8 cellular contexts compared by ENCODE assay signal in the genomic region with DNA sequence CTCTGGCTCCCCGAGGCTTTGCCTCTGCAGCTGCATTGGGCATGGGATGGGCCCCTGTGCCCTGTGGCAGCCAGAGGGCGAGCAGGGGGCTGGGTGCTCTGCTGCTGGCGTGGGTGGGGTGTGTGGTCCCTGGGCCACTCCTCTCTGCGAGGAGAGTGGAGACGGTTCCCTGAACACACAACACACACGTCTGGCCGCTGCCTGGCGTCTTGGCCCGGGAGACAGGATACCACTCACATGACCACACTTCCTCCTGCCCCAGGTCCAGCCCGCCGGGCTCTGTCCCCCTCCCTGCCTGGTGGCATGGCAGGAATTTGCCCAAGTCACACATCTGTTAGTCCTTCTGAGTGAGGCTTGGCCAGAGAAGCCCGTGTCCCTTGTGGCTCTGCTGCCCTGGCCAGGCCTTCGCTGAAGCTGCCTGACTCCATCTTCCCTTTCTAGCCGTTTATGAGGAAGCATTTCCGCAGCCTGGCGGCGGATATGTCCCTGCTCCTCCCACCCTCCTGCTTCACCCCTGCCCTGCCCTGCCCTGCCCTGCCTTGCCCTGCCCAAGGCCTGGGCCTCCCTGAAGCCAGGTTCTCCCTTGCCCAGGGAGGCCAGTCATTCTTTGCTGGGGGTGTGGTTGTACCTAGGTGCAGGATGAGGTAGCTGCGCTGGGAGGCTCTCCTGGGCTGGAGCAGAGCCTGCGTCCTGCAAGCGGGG. TPM values are rescaled to one million over a fixed set of nuclear protein-coding genes. Genes with fewer than 3 reads are reported as not detected.
DNase-seq lines count a peak whose midpoint lies in the region; ATAC-seq, FAIRE-seq and TF ChIP-seq lines count a peak whose summit lies in the region.

No MANE protein-coding gene starts in this region.

- no peaks in the 10 kb centered on the region for H3K27me3 ChIP-seq in brain microvascular endothelial cell (replicated peaks)
- no peaks in the 10 kb centered on the region for H3K27me3 ChIP-seq in kidney epithelial cell (ENCODE audit: control insufficient read depth, insufficient read depth, low read length)

- H3K36me3 ChIP-seq in brain microvascular endothelial cell (replicated peaks) (peaks cover 29% of the 10 kb centered on the region), kidney epithelial cell (ENCODE audit: control insufficient read depth, insufficient read depth, low read length) (peaks cover 1% of the 10 kb centered on the region)

- no peak for TF ChIP-seq POLR2A in A549 (IDR thresholded peaks at IDR 0.05; ENCODE audit: low read length)

- peaks cover 64% of the 10 kb centered on the region for H3K4me1 ChIP-seq in A549

- peak overlapping the region; percentile 98 to 99 for H3K27ac ChIP-seq in A549
- H3K27ac ChIP-seq in brain microvascular endothelial cell = peak overlapping the region; percentile 40
- peak overlapping the region; percentile 15 to 99 (median 97) for H3K27ac ChIP-seq in skin epidermis

- POLR2A ChIA-PET in A549 (lab: Yijun Ruan, JAX) = no interaction called here

- CTCF ChIA-PET in A549 (lab: Yijun Ruan, JAX) = interaction anchor here (1.1 to 3.6 kb wide), 3 partner anchors 10 to 137 kb away, joined by 3 to 20 read pairs (median 11); a partner anchor contains a TSS

- in situ Hi-C loops in brain microvascular endothelial cell (cut with HindIII; ENCODE audit: low pct_ligation_motif_present, low sequenced_read_pairs) = loop anchor here (25.0 kb wide), 1 partner anchor 578 kb away; a partner anchor contains a TSS

- WGBS in A549 (ENCODE audit: missing lambda C conversion rate) = 40% methylated on average over 13 of the region's 20 CpGs

- no peak for FAIRE-seq in A549 (lab: Jason Lieb, UNC)

- DNase-seq in A549 (ENCODE audit: low read depth in 1 of 2, low spot score in 1 of 2) = peak in 1 of 2 experiments; percentile 65
- peak; percentile 69 for DNase-seq in HS-27A (ENCODE audit: low read depth)
- peak; percentile 48 for DNase-seq in brain microvascular endothelial cell
- no peak for DNase-seq in kidney epithelial cell (ENCODE audit: low read depth)
- DNase-seq in RPMI8226 = no peak
- no peak for DNase-seq in activated CD8-positive, alpha-beta memory T cell treated with anti-CD3 and anti-CD28 coated beads, Interleukin-2, amount 50 U/mL, for 48 hours

- H3K9me3 ChIP-seq in A549 = no peaks in the 10 kb centered on the region

- TF ChIP-seq EP300 in A549 (IDR thresholded peaks at IDR 0.05) = no peak

- H3K4me3 ChIP-seq in A549 (peak overlapping the region; percentile 98), brain microvascular endothelial cell (ENCODE audit: low read depth, low read length) (peak overlapping the region; percentile 91), kidney epithelial cell (ENCODE audit: low read depth, low read length) (peak overlapping the region; percentile 71), skin epidermis (peak overlapping the region; percentile 71 to 98 (median 91))

- H3K4me2 ChIP-seq in A549 = peak overlapping the region; percentile 98

- no peak for TF ChIP-seq RAD21 in A549 (conservative IDR thresholded peaks at IDR 0.05 in 1 of 2, IDR thresholded peaks at IDR 0.05 in 1 of 2)

- no peak for TF ChIP-seq CTCF in A549 (IDR thresholded peaks at IDR 0.05)
- TF ChIP-seq CTCF in brain microvascular endothelial cell (IDR thresholded peaks at IDR 0.05; ENCODE audit: low read depth, low read length, missing control alignments) = no peak
- TF ChIP-seq CTCF in kidney epithelial cell (IDR thresholded peaks at IDR 0.05; ENCODE audit: insufficient read depth, low read length, poor library complexity, severe bottlenecking) = no peak

- ATAC-seq in A549 (peak in 1 of 2 experiments; percentile 37; a peak in 3 of 6 replicates), HG02588 (IDR thresholded peaks at IDR 0.05; ENCODE audit: unreplicated experiment) (no peak)

TF ChIP-seq in A549, 52 proteins besides CTCF, POLR2A, EP300 and RAD21:
- TF ChIP-seq, protein P1, sequence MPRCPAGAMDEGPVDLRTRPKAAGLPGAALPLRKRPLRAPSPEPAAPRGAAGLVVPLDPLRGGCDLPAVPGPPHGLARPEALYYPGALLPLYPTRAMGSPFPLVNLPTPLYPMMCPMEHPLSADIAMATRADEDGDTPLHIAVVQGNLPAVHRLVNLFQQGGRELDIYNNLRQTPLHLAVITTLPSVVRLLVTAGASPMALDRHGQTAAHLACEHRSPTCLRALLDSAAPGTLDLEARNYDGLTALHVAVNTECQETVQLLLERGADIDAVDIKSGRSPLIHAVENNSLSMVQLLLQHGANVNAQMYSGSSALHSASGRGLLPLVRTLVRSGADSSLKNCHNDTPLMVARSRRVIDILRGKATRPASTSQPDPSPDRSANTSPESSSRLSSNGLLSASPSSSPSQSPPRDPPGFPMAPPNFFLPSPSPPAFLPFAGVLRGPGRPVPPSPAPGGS (IDR thresholded peaks at IDR 0.05) = no peak
- TF ChIP-seq ZC3H11A (IDR thresholded peaks at IDR 0.05) (no peak), RCOR1 (IDR thresholded peaks at IDR 0.05; ENCODE audit: low read depth, low read length) (no peak), MAFK (IDR thresholded peaks at IDR 0.05; ENCODE audit: partially characterized antibody) (no peak), ZSCAN20 (CRISPR knock-in tag; IDR thresholded peaks at IDR 0.05) (no peak)
- TF ChIP-seq, protein P2, sequence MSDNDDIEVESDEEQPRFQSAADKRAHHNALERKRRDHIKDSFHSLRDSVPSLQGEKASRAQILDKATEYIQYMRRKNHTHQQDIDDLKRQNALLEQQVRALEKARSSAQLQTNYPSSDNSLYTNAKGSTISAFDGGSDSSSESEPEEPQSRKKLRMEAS (IDR thresholded peaks at IDR 0.05) = 0 out of 2 replicates have a peak, but pooled peaks have one; percentile 28

RNA-seq across cellular contexts. Expression of a gene that starts 3.0 kb away (rescaled TPM):
- polyA plus RNA-seq in A549 (2011; rRNA removed) (61.0 and 68.3 TPM in 2 replicates), A549 (2017; fragmentation: RNase III; extraction: RNeasy Plus Mini Kit Qiagen cat#74134 plus additional on column Dnase treatment) (60.8 to 73.0 TPM (median 61.5 TPM) in 3 replicates)
- polyA plus RNA-seq in A549 (2012; cell fraction: cytosol; rRNA removed) = 67.0 and 79.0 TPM in 2 replicates
- 29.3 and 35.6 TPM in 2 replicates for polyA plus RNA-seq in A549 (2012; cell fraction: nucleus; rRNA removed)
- 49.2 and 51.8 TPM in 2 replicates for polyA minus RNA-seq in A549 (2011; rRNA and poly(A)+ RNA removed)
- total RNA-seq in kidney epithelial cell = 127 and 129 TPM in 2 replicates

RNA-seq across cellular contexts. Expression of a gene that starts 32.5 kb away (rescaled TPM):
- polyA plus RNA-seq in A549 (2011; rRNA removed) (2.5 TPM in 2 replicates), A549 (2017; fragmentation: RNase III; extraction: RNeasy Plus Mini Kit Qiagen cat#74134 plus additional on column Dnase treatment) (8.4 to 11.2 TPM (median 11.1 TPM) in 3 replicates)
- 2.8 and 3.8 TPM in 2 replicates for polyA plus RNA-seq in A549 (2012; cell fraction: cytosol; rRNA removed)
- 14.1 and 21.5 TPM in 2 replicates for polyA plus RNA-seq in A549 (2012; cell fraction: nucleus; rRNA removed)
- polyA minus RNA-seq in A549 (2011; rRNA and poly(A)+ RNA removed) = 2.9 and 4.4 TPM in 2 replicates
- 44.0 and 49.4 TPM in 2 replicates for total RNA-seq in kidney epithelial cell

Comparison
In these comparisons a context has a peak if more than half of its experiments do, and no peak if none do; other contexts are left out.
1. DNase-seq: peak in HS-27A (single experiment) and brain microvascular endothelial cell (single experiment); none in kidney epithelial cell (single experiment), RPMI8226 (single experiment) and activated CD8-positive, alpha-beta memory T cell treated with anti-CD3 and anti-CD28 coated beads, Interleukin-2, amount 50 U/mL, for 48 hours (single experiment).
2. H3K27ac ChIP-seq: peak in every context shown above with its lines; median percentile 98 in A549; 97 in skin epidermis; 40 in brain microvascular endothelial cell.
3. Peak in every context shown above with its lines, with median percentiles within 50 percentile points of each other: H3K4me3 ChIP-seq.